12 cellular contexts compared by ENCODE assay signal in the genomic region with DNA sequence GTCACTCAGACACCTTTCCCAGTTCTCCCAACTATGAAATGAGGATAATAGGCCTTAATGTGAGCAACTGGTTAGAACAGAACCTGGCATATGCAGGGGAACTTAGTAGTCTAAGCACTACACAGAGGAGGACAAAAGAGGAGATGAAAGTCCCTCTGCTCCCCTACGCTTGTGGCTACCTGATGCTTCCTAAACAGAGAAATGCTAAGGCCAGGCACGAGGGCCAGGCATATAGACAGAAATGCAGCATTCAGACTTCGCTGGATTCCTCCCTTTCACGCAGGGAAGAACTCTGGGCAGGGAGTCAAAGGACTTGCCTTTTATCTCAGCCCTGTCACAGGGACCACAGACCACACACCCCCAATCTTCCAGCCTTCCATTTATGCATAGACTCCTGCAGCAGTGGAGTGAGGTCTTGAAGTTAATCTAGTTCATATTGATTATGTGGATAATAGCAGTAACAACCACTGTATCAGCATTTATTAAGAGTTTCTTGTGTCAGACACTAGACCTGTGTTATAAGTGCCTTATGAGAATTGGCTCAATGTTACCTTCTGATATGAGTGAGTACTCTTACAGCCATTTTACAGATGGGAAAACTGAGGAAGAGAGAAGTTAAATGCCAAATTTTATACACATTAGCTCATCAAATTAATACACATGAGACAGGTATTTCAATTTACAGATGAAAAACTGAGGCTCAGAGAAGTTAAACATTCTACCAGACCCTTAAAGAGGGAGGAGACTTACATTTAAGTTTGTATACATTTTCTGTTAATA.
"Had no signal": no experiment of that assay in that cellular context is flagged by ENCODE, and none has a peak within 500 bp of the region (broad histone marks: within the 10 kb centered on the region; RNA-seq: fewer than 3 reads in every experiment).

No MANE protein-coding gene starts in this region.

- H3K36me3 ChIP-seq: brain microvascular endothelial cell, lower lobe of right lung, pancreas, tibial artery had no signal

- H3K4me3 ChIP-seq: lower lobe of right lung, pancreas, tibial artery had no signal

- H3K27ac ChIP-seq: brain microvascular endothelial cell, lower lobe of right lung, pancreas, tibial artery had no signal

- H3K9me3 ChIP-seq: lower lobe of right lung, pancreas, tibial artery had no signal

- DNase-seq: activated CD4-positive, alpha-beta T cell treated with anti-CD3 and anti-CD28 coated beads, Interleukin-2, amount 50 U/mL, for 1 hour; activated CD4-positive, CD25-positive, alpha-beta regulatory T cell; activated gamma-delta T cell; amygdala; brain microvascular endothelial cell; dermis blood vessel endothelial cell; erythroblast; immature natural killer cell; lower lobe of right lung; stimulated activated CD4-positive, alpha-beta T cell treated with anti-CD3 and anti-CD28 coated beads, Interleukin-4, amount 100 ng/mL, for 4 hours; tibial artery had no signal

- H3K27me3 ChIP-seq: brain microvascular endothelial cell, pancreas, tibial artery had no signal

- ATAC-seq: lower lobe of right lung had no signal

- H3K4me1 ChIP-seq: lower lobe of right lung, pancreas had no signal
